In the genomic region with DNA sequence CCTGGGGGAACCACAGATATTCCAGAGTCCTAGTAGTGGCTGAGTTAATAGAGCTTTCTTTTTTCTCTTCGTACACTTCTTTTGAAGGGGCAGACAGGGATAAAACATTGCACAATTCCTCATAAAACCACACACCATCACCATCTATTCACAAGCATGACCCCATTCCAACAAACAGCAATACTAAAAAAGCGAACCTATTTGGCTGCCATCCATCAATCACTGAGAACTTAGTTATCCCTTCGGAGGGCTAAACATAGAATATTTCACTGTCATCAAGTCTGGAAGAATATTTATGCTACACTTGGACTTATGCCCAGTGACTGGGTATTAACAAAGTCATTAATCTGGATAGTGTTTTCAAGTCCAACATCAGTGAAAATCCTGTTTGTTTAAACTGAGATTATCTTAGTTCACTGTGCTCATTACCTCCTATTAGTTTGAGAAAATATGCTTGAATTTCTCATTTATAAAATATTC, we compare ENCODE assay signal across 1 cellular context.
TF ChIP-seq lines count a peak whose summit lies in the region.

No MANE protein-coding gene starts in this region.

TF ChIP-seq in HEK293, 187 proteins besides CTCF, POLR2A, EP300 and RAD21 (continued from another document and continues in another):
- TF ChIP-seq, protein P1, sequence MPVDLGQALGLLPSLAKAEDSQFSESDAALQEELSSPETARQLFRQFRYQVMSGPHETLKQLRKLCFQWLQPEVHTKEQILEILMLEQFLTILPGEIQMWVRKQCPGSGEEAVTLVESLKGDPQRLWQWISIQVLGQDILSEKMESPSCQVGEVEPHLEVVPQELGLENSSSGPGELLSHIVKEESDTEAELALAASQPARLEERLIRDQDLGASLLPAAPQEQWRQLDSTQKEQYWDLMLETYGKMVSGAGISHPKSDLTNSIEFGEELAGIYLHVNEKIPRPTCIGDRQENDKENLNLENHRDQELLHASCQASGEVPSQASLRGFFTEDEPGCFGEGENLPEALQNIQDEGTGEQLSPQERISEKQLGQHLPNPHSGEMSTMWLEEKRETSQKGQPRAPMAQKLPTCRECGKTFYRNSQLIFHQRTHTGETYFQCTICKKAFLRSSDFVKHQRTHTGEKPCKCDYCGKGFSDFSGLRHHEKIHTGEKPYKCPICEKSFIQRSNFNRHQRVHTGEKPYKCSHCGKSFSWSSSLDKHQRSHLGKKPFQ (tag by site-specific recombination; IDR thresholded peaks at IDR 0.05), result peak; percentile 91
- TF ChIP-seq, protein P2, sequence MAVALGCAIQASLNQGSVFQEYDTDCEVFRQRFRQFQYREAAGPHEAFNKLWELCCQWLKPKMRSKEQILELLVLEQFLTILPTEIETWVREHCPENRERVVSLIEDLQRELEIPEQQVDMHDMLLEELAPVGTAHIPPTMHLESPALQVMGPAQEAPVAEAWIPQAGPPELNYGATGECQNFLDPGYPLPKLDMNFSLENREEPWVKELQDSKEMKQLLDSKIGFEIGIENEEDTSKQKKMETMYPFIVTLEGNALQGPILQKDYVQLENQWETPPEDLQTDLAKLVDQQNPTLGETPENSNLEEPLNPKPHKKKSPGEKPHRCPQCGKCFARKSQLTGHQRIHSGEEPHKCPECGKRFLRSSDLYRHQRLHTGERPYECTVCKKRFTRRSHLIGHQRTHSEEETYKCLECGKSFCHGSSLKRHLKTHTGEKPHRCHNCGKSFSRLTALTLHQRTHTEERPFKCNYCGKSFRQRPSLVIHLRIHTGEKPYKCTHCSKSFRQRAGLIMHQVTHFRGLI (tag by site-specific recombination; IDR thresholded peaks at IDR 0.05), result no peak
- TF ChIP-seq ZFP37 (tag by site-specific recombination; IDR thresholded peaks at IDR 0.05) (no peak), ZNF19 (tag by site-specific recombination; IDR thresholded peaks at IDR 0.05; ENCODE audit: low read depth) (no peak), ZNF510 (tag by site-specific recombination; IDR thresholded peaks at IDR 0.05; ENCODE audit: insufficient replicate concordance) (no peak), HOXC10 (CRISPR knock-in tag; IDR thresholded peaks at IDR 0.05) (no peak), ZNF600 (tag by site-specific recombination; IDR thresholded peaks at IDR 0.05) (no peak), ZNF394 (tag by site-specific recombination; IDR thresholded peaks at IDR 0.05; ENCODE audit: borderline replicate concordance) (peak; percentile 44; the same call in 1 of the 2 replicates), MEIS1 (CRISPR knock-in tag; IDR thresholded peaks at IDR 0.05; ENCODE audit: borderline replicate concordance) (peak; percentile 54; the same call in 1 of the 2 replicates), ZNF175 (tag by site-specific recombination; IDR thresholded peaks at IDR 0.05) (no peak), ZSCAN16 (tag by site-specific recombination; IDR thresholded peaks at IDR 0.05) (peak; percentile 79), ZBTB17 (tag by site-specific recombination; IDR thresholded peaks at IDR 0.05) (peak; percentile 82), PRDM1 (tag by site-specific recombination; IDR thresholded peaks at IDR 0.05) (no peak), ZNF132 (tag by site-specific recombination; IDR thresholded peaks at IDR 0.05; ENCODE audit: borderline replicate concordance) (no peak), ZNF133 (tag by site-specific recombination; IDR thresholded peaks at IDR 0.05) (no peak), ZEB2 (tag by site-specific recombination; IDR thresholded peaks at IDR 0.05) (peak; percentile 92), WT1 (tag by site-specific recombination; IDR thresholded peaks at IDR 0.05) (peak; percentile 85), ZNF521 (tag by site-specific recombination; IDR thresholded peaks at IDR 0.05) (no peak), ZNF658 (tag by site-specific recombination; IDR thresholded peaks at IDR 0.05) (no peak)
- TF ChIP-seq, protein P3, sequence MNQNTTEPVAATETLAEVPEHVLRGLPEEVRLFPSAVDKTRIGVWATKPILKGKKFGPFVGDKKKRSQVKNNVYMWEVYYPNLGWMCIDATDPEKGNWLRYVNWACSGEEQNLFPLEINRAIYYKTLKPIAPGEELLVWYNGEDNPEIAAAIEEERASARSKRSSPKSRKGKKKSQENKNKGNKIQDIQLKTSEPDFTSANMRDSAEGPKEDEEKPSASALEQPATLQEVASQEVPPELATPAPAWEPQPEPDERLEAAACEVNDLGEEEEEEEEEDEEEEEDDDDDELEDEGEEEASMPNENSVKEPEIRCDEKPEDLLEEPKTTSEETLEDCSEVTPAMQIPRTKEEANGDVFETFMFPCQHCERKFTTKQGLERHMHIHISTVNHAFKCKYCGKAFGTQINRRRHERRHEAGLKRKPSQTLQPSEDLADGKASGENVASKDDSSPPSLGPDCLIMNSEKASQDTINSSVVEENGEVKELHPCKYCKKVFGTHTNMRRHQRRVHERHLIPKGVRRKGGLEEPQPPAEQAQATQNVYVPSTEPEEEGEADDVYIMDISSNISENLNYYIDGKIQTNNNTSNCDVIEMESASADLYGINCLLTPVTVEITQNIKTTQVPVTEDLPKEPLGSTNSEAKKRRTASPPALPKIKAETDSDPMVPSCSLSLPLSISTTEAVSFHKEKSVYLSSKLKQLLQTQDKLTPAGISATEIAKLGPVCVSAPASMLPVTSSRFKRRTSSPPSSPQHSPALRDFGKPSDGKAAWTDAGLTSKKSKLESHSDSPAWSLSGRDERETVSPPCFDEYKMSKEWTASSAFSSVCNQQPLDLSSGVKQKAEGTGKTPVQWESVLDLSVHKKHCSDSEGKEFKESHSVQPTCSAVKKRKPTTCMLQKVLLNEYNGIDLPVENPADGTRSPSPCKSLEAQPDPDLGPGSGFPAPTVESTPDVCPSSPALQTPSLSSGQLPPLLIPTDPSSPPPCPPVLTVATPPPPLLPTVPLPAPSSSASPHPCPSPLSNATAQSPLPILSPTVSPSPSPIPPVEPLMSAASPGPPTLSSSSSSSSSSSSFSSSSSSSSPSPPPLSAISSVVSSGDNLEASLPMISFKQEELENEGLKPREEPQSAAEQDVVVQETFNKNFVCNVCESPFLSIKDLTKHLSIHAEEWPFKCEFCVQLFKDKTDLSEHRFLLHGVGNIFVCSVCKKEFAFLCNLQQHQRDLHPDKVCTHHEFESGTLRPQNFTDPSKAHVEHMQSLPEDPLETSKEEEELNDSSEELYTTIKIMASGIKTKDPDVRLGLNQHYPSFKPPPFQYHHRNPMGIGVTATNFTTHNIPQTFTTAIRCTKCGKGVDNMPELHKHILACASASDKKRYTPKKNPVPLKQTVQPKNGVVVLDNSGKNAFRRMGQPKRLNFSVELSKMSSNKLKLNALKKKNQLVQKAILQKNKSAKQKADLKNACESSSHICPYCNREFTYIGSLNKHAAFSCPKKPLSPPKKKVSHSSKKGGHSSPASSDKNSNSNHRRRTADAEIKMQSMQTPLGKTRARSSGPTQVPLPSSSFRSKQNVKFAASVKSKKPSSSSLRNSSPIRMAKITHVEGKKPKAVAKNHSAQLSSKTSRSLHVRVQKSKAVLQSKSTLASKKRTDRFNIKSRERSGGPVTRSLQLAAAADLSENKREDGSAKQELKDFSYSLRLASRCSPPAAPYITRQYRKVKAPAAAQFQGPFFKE (tag by site-specific recombination; IDR thresholded peaks at IDR 0.05; ENCODE audit: borderline replicate concordance), result no peak
- TF ChIP-seq, protein P4, sequence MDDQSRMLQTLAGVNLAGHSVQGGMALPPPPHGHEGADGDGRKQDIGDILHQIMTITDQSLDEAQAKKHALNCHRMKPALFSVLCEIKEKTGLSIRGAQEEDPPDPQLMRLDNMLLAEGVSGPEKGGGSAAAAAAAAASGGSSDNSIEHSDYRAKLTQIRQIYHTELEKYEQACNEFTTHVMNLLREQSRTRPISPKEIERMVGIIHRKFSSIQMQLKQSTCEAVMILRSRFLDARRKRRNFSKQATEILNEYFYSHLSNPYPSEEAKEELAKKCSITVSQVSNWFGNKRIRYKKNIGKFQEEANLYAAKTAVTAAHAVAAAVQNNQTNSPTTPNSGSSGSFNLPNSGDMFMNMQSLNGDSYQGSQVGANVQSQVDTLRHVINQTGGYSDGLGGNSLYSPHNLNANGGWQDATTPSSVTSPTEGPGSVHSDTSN (CRISPR knock-in tag; IDR thresholded peaks at IDR 0.05), result no peak
- TF ChIP-seq, protein P5, sequence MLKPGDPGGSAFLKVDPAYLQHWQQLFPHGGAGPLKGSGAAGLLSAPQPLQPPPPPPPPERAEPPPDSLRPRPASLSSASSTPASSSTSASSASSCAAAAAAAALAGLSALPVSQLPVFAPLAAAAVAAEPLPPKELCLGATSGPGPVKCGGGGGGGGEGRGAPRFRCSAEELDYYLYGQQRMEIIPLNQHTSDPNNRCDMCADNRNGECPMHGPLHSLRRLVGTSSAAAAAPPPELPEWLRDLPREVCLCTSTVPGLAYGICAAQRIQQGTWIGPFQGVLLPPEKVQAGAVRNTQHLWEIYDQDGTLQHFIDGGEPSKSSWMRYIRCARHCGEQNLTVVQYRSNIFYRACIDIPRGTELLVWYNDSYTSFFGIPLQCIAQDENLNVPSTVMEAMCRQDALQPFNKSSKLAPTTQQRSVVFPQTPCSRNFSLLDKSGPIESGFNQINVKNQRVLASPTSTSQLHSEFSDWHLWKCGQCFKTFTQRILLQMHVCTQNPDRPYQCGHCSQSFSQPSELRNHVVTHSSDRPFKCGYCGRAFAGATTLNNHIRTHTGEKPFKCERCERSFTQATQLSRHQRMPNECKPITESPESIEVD (tag by site-specific recombination; IDR thresholded peaks at IDR 0.05), result peak; percentile 100
- TF ChIP-seq, protein P6, sequence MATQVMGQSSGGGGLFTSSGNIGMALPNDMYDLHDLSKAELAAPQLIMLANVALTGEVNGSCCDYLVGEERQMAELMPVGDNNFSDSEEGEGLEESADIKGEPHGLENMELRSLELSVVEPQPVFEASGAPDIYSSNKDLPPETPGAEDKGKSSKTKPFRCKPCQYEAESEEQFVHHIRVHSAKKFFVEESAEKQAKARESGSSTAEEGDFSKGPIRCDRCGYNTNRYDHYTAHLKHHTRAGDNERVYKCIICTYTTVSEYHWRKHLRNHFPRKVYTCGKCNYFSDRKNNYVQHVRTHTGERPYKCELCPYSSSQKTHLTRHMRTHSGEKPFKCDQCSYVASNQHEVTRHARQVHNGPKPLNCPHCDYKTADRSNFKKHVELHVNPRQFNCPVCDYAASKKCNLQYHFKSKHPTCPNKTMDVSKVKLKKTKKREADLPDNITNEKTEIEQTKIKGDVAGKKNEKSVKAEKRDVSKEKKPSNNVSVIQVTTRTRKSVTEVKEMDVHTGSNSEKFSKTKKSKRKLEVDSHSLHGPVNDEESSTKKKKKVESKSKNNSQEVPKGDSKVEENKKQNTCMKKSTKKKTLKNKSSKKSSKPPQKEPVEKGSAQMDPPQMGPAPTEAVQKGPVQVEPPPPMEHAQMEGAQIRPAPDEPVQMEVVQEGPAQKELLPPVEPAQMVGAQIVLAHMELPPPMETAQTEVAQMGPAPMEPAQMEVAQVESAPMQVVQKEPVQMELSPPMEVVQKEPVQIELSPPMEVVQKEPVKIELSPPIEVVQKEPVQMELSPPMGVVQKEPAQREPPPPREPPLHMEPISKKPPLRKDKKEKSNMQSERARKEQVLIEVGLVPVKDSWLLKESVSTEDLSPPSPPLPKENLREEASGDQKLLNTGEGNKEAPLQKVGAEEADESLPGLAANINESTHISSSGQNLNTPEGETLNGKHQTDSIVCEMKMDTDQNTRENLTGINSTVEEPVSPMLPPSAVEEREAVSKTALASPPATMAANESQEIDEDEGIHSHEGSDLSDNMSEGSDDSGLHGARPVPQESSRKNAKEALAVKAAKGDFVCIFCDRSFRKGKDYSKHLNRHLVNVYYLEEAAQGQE (tag by site-specific recombination; IDR thresholded peaks at IDR 0.05), result no peak
- TF ChIP-seq, protein P7, sequence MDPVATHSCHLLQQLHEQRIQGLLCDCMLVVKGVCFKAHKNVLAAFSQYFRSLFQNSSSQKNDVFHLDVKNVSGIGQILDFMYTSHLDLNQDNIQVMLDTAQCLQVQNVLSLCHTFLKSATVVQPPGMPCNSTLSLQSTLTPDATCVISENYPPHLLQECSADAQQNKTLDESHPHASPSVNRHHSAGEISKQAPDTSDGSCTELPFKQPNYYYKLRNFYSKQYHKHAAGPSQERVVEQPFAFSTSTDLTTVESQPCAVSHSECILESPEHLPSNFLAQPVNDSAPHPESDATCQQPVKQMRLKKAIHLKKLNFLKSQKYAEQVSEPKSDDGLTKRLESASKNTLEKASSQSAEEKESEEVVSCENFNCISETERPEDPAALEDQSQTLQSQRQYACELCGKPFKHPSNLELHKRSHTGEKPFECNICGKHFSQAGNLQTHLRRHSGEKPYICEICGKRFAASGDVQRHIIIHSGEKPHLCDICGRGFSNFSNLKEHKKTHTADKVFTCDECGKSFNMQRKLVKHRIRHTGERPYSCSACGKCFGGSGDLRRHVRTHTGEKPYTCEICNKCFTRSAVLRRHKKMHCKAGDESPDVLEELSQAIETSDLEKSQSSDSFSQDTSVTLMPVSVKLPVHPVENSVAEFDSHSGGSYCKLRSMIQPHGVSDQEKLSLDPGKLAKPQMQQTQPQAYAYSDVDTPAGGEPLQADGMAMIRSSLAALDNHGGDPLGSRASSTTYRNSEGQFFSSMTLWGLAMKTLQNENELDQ (tag by site-specific recombination; IDR thresholded peaks at IDR 0.05; ENCODE audit: low read depth), result no peak
- TF ChIP-seq, protein P8, sequence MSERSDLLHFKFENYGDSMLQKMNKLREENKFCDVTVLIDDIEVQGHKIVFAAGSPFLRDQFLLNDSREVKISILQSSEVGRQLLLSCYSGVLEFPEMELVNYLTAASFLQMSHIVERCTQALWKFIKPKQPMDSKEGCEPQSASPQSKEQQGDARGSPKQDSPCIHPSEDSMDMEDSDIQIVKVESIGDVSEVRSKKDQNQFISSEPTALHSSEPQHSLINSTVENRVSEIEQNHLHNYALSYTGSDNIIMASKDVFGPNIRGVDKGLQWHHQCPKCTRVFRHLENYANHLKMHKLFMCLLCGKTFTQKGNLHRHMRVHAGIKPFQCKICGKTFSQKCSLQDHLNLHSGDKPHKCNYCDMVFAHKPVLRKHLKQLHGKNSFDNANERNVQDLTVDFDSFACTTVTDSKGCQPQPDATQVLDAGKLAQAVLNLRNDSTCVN (tag by site-specific recombination; optimal IDR thresholded peaks at IDR 0.05), result no peak
- TF ChIP-seq, protein P9, sequence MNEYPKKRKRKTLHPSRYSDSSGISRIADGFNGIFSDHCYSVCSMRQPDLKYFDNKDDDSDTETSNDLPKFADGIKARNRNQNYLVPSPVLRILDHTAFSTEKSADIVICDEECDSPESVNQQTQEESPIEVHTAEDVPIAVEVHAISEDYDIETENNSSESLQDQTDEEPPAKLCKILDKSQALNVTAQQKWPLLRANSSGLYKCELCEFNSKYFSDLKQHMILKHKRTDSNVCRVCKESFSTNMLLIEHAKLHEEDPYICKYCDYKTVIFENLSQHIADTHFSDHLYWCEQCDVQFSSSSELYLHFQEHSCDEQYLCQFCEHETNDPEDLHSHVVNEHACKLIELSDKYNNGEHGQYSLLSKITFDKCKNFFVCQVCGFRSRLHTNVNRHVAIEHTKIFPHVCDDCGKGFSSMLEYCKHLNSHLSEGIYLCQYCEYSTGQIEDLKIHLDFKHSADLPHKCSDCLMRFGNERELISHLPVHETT (tag by site-specific recombination; IDR thresholded peaks at IDR 0.05), result peak; percentile 48; the same call in 1 of the 2 replicates
